ENCODE assay signal across 10 cellular contexts in the genomic region with DNA sequence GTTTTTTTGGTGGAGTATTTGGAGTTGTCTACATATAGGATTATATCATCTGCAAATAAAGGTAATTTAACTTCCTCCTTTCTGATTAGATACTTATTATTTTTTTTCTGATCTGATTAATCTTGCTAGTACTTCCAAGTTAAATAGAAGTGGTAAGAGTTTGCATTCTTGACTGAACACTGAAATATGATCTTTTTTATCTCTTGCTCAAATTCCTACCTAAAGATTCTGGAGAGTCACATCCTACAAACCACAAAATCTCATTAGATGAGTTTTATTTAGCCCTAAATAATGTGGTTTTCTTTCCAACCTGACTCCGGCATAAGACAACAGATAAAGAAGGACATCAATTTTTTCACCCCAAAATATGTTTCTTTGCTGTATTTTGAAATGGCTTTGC.
"Had no signal": no experiment of that assay in that cellular context is flagged by ENCODE, and none has a peak within 500 bp of the region (broad histone marks: within the 10 kb centered on the region; RNA-seq: fewer than 3 reads in every experiment).

No MANE protein-coding gene starts in this region.

- H3K36me3 ChIP-seq: HAP-1 had no signal

- H3K4me3 ChIP-seq: GM23248, HAP-1, K562 had no signal

- ATAC-seq: HCT116, K562 had no signal

- H2AFZ ChIP-seq: GM23248 had no signal

- DNase-seq: GM23248, GOT3, H7, HFFc6, IMR-90 had no signal

- H3K9ac ChIP-seq: GM23248 had no signal

- H3K27ac ChIP-seq: GM23248, HL-60 had no signal

- H3K9me3 ChIP-seq: HAP-1 had no signal

- FAIRE-seq: HTR-8/SVneo, K562 had no signal

- H3K4me1 ChIP-seq: HAP-1 had no signal
